1 cellular context compared by ENCODE assay signal in genomic region chr17:49881054-49881402, GRCh38.
TF ChIP-seq lines count a peak whose summit lies in the region.

No MANE protein-coding gene starts in this region.

TF ChIP-seq in GM23338, 12 proteins besides CTCF, POLR2A, EP300 and RAD21 (continued from another document):
- TF ChIP-seq NANOG (IDR thresholded peaks at IDR 0.05; ENCODE audit: borderline replicate concordance) (no peak), REST (IDR thresholded peaks at IDR 0.05; ENCODE audit: unreplicated experiment) (no peak)
TF ChIP-seq in GM23338: peak in this region for 0.
